9 cellular contexts compared by ENCODE assay signal in the genomic region with DNA sequence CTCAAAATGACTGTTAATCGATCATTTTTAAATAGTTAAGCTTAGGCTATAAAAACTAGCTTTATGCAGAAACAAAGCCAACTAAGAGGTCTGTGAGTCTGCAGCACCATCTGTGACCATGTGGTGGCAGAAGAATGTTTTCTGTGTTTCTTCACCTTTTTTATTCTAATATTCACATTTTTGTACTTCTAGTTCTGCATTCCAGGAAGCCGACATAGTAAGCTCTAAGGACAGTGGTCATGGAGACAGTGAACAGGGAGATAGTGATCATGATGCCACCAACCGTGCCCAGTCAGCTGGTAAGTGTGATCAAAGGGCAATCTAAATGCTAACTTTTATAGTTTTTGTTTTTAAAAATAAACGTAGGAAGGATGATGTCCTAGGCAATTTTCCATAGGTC. TPM values are rescaled to one million over a fixed set of nuclear protein-coding genes. Genes with fewer than 3 reads are reported as not detected.
DNase-seq lines count a peak whose midpoint lies in the region; ATAC-seq, FAIRE-seq and TF ChIP-seq lines count a peak whose summit lies in the region.
"Had no signal": no experiment of that assay in that cellular context is flagged by ENCODE, and none has a peak within 500 bp of the region (broad histone marks: within the 10 kb centered on the region; RNA-seq: fewer than 3 reads in every experiment).

No MANE protein-coding gene starts in this region.

- peak; percentile 10 for DNase-seq in GM12865 (ENCODE audit: low read depth)
- DNase-seq in M059J (ENCODE audit: low read depth): peak; percentile 40
- DNase-seq in bronchial epithelial cell (ENCODE audit: low read depth): peak; percentile 10
- DNase-seq in osteocyte (ENCODE audit: extremely low spot score, unreplicated experiment): no peak
- DNase-seq in NCI-H2196 (lab: John Stamatoyannopoulos, UW; ENCODE audit: unreplicated experiment): no peak
- no peak for DNase-seq in NCI-H128 (lab: John Stamatoyannopoulos, UW; ENCODE audit: unreplicated experiment)

- peaks cover 32% of the 10 kb centered on the region for H3K27me3 ChIP-seq in bronchial epithelial cell (ENCODE audit: control insufficient read depth, insufficient read depth, low read length)

- H3K27me3 Mint-ChIP-seq in osteocyte (ENCODE audit: unreplicated experiment): no peaks in the 10 kb centered on the region

- H3K9me3 Mint-ChIP-seq in osteocyte (ENCODE audit: unreplicated experiment): no peaks in the 10 kb centered on the region

- H3K4me1 Mint-ChIP-seq in osteocyte (ENCODE audit: unreplicated experiment): peaks cover 34% of the 10 kb centered on the region

- no peak overlapping the region for H3K4me3 Mint-ChIP-seq in osteocyte (ENCODE audit: unreplicated experiment)

- no peak overlapping the region for H3K27ac Mint-ChIP-seq in osteocyte (ENCODE audit: unreplicated experiment)

- TF ChIP-seq CTCF in GM12865 (IDR thresholded peaks at IDR 0.05; ENCODE audit: insufficient read depth, low read depth, low read length, missing control alignments) (peak; percentile 42), bronchial epithelial cell (IDR thresholded peaks at IDR 0.05; ENCODE audit: insufficient read depth, low read length, severe bottlenecking) (peak; percentile 51), osteocyte (IDR thresholded peaks at IDR 0.05) (peak; percentile 86)

- H3K36me3 Mint-ChIP-seq in osteocyte (ENCODE audit: unreplicated experiment): no peaks in the 10 kb centered on the region

- no peak overlapping the region for H3K4me3 ChIP-seq in GM12865 (ENCODE audit: low read depth, low read length)
- no peak overlapping the region for H3K4me3 ChIP-seq in bronchial epithelial cell (ENCODE audit: low read depth, low read length)
- H3K4me3 ChIP-seq: SJSA1 had no signal

- ATAC-seq in HG02884 (IDR thresholded peaks at IDR 0.05; ENCODE audit: unreplicated experiment) (no peak), HG02642 (IDR thresholded peaks at IDR 0.05; ENCODE audit: poor library complexity, unreplicated experiment) (no peak)

- no peaks in the 10 kb centered on the region for H3K36me3 ChIP-seq in bronchial epithelial cell (ENCODE audit: control insufficient read depth, insufficient read depth, low read length)
- H3K36me3 ChIP-seq: SJSA1 had no signal

- FAIRE-seq in bronchial epithelial cell (lab: Jason Lieb, UNC): no peak

RNA-seq across cellular contexts. Expression of a gene that starts 5.6 kb away (rescaled TPM):
- 5.3 and 7.9 TPM in 2 replicates for total RNA-seq in M059J (2014; rRNA removed; shearing (Covaris generic))
- total RNA-seq in bronchial epithelial cell (under 0.01 TPM in 2 replicates), osteocyte (11.0 and 14.6 TPM in 2 replicates)
- total RNA-seq: SJSA1 had no signal

Comparison
In these comparisons a context has a peak if more than half of its experiments do, and no peak if none do; other contexts are left out.
1. DNase-seq: peak in GM12865 (single experiment), M059J (single experiment) and bronchial epithelial cell (single experiment); none in osteocyte (single experiment), NCI-H2196 (single experiment) and NCI-H128 (single experiment).
2. Peak in every context shown above with its lines, with median percentiles within 50 percentile points of each other: CTCF ChIP-seq.